11 cellular contexts compared by ENCODE assay signal in the genomic region with DNA sequence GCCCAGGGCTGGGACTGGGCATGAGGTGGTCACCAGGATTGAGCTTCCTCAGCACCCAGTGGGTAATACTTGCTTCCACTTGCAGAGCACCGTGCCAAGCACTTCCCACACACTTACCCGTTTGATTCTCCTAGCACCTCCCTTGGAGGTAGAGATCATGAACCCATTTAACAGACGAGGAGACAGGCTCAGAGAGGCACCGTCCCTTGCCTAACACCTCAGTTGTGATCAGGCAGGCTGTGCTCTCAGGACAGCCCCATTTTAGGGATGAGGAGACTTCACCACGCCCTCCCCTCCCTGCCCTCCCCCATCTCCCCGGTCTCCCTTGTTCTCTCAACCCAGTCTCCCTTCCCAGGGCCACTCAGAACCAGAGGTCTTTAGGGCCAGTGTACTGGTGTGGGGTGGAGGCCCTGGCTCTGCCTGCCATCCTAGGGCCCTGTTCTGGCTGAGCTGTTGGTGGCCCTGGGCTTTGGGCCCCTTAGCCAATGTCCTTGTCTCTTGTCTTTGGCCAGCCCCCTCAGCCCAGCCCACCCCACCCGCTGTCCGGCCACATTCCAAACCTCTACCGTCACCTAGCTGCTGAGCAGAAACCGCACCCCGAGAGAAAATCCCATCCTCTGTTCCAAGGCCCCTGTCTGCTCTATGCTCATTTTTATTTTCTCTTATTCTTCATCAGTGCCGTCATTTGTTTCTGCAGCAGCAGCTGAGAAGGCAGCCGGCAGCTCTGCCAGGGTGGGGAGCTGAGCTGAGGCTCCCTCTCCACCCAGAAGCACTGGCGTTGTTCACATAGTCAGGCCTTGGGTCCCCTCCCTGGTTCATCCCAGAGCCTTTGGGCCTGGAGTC. TPM values are rescaled to one million over a fixed set of nuclear protein-coding genes. Genes with fewer than 3 reads are reported as not detected.
DNase-seq lines count a peak whose midpoint lies in the region; TF ChIP-seq lines count a peak whose summit lies in the region.
"Had no signal": no experiment of that assay in that cellular context is flagged by ENCODE, and none has a peak within 500 bp of the region (broad histone marks: within the 10 kb centered on the region; RNA-seq: fewer than 3 reads in every experiment).

No MANE protein-coding gene starts in this region.

- H3K27me3 Mint-ChIP-seq in mesothelial cell of epicardium (ENCODE audit: low read depth): no peaks in the 10 kb centered on the region
- peaks cover 0 to 7% (median 3%) of the 10 kb centered on the region in 3 donors for H3K27me3 Mint-ChIP-seq in immature natural killer cell (ENCODE audit: low read depth in 3 of 3)

- no peaks in the 10 kb centered on the region for H3K27me3 ChIP-seq in NT2/D1 (ENCODE audit: insufficient read depth, insufficient read length)

- H3K4me1 Mint-ChIP-seq in mesothelial cell of epicardium: peaks cover 42% of the 10 kb centered on the region
- no peaks in the 10 kb centered on the region for H3K4me1 Mint-ChIP-seq in immature natural killer cell

- TF ChIP-seq CTCF in mesothelial cell of epicardium (IDR thresholded peaks at IDR 0.05; ENCODE audit: unreplicated experiment): no peak

- H3K27ac ChIP-seq in epithelial cell of prostate: peak overlapping the region; percentile 82

- peak overlapping the region; percentile 36 for H3K4me3 Mint-ChIP-seq in mesothelial cell of epicardium
- H3K4me3 Mint-ChIP-seq in immature natural killer cell: no peak overlapping the region
- H3K4me3 Mint-ChIP-seq: activated naive CD8-positive, alpha-beta T cell; neural crest cell had no signal

- peak; percentile 87 for DNase-seq in ACHN
- peak; percentile 85 for DNase-seq in NT2/D1 (ENCODE audit: low read depth, low spot score)
- DNase-seq in epithelial cell of prostate (ENCODE audit: low read depth, low spot score): no peak
- peak in 1 of 2 experiments; percentile 64 for DNase-seq in mesothelial cell of epicardium (ENCODE audit: low spot score in 2 of 2, unreplicated experiment in 2 of 2)
- DNase-seq in immature natural killer cell: no peak
- DNase-seq in NOMO-1 (lab: John Stamatoyannopoulos, UW; ENCODE audit: unreplicated experiment in 2 of 2): no peak
- DNase-seq in occipital lobe (lab: John Stamatoyannopoulos, UW): no peak
- no peak for DNase-seq in foreskin melanocyte
- DNase-seq: AML-193 had no signal

- no peak overlapping the region for H3K4me3 ChIP-seq in NT2/D1 (ENCODE audit: insufficient read length, low read depth)

- in situ Hi-C loops in ACHN (cut with HindIII; ENCODE audit: low pct_ligation_motif_present, low pct_unique_long_range_greater_than_20kb, low sequenced_read_pairs): no loop called here

- H3K9me3 Mint-ChIP-seq in mesothelial cell of epicardium (no peaks in the 10 kb centered on the region), immature natural killer cell (no peaks in the 10 kb centered on the region)
- H3K9me3 Mint-ChIP-seq: neural crest cell had no signal

- H3K9me3 ChIP-seq in NT2/D1 (ENCODE audit: insufficient read depth, low read length): no peaks in the 10 kb centered on the region

- H3K9ac ChIP-seq in NT2/D1 (ENCODE audit: insufficient read length, low read depth): peak overlapping the region; percentile 71

- H3K36me3 ChIP-seq in NT2/D1 (ENCODE audit: insufficient read depth, insufficient read length, low read length): peaks cover 13% of the 10 kb centered on the region

- H3K4me1 ChIP-seq in NT2/D1 (ENCODE audit: insufficient read depth, insufficient read length): peaks cover 37% of the 10 kb centered on the region

- H3K27ac Mint-ChIP-seq in mesothelial cell of epicardium: peak overlapping the region; percentile 99
- H3K27ac Mint-ChIP-seq in immature natural killer cell: no peak overlapping the region
- H3K27ac Mint-ChIP-seq: activated naive CD8-positive, alpha-beta T cell had no signal

- H3K36me3 Mint-ChIP-seq in mesothelial cell of epicardium (peaks cover 2% of the 10 kb centered on the region), immature natural killer cell (no peaks in the 10 kb centered on the region)
- H3K36me3 Mint-ChIP-seq: activated naive CD8-positive, alpha-beta T cell had no signal

RNA-seq across cellular contexts. Expression of a gene that starts 33.8 kb away (rescaled TPM):
- total RNA-seq in mesothelial cell of epicardium (36.1 to 37.4 TPM (median 37.1 TPM) in 3 replicates), occipital lobe (2.5 TPM)
- not detected for polyA plus RNA-seq in immature natural killer cell

RNA-seq across cellular contexts. Expression of a gene that starts 39.6 kb away (rescaled TPM):
- total RNA-seq in mesothelial cell of epicardium (5.2 to 6.2 TPM (median 5.9 TPM) in 3 replicates), occipital lobe (2.0 TPM)
- not detected for polyA plus RNA-seq in immature natural killer cell

RNA-seq across cellular contexts. Expression of a gene that starts 42.5 kb away (rescaled TPM):
- total RNA-seq in mesothelial cell of epicardium: not detected in 3 replicates
- polyA plus RNA-seq in immature natural killer cell: not detected
- not detected for total RNA-seq in occipital lobe
- total RNA-seq: neural crest cell had no signal

RNA-seq across cellular contexts. Expression of a gene that starts 51.0 kb away (rescaled TPM):
- 1,103 to 1,148 TPM (median 1,111 TPM) in 3 replicates for total RNA-seq in mesothelial cell of epicardium
- 1,000 to 10,000 TPM in 2 of 3 donors, 100 to 1,000 TPM in 1; 774 to 2,756 (median 1,213) TPM for polyA plus RNA-seq in immature natural killer cell
- 686 TPM for total RNA-seq in occipital lobe

RNA-seq across cellular contexts. Expression of a gene that starts 51.2 kb away (rescaled TPM):
- total RNA-seq in mesothelial cell of epicardium (26.1 to 28.5 TPM (median 28.0 TPM) in 3 replicates), occipital lobe (10.1 TPM)
- polyA plus RNA-seq in immature natural killer cell: 100 to 1,000 TPM; 169 to 202 (median 172) TPM

Comparison
In these comparisons a context has a peak if more than half of its experiments do, and no peak if none do; other contexts are left out.
1. DNase-seq: peak in ACHN (single experiment) and NT2/D1 (single experiment); none in epithelial cell of prostate (single experiment), immature natural killer cell (0 of 3), NOMO-1 (0 of 2), occipital lobe (single experiment) and foreskin melanocyte (single experiment).
2. RNA of a gene that starts 33.8 kb away (total RNA-seq): 36.1 to 37.4 TPM in mesothelial cell of epicardium; 2.5 TPM in occipital lobe (single experiment); every median in the first group is over 10 times any median in the second.